1 cellular context compared by ENCODE assay signal in genomic region chr2:73370348-73370747, GRCh38.
TF ChIP-seq lines count a peak whose summit lies in the region.

No MANE protein-coding gene starts in this region.

TF ChIP-seq in K562, 482 proteins besides CTCF, POLR2A, EP300 and RAD21 (continued from another document):
- TF ChIP-seq E2F1 (CRISPR knock-in tag; IDR thresholded peaks at IDR 0.05) (no peak), ZZZ3 (IDR thresholded peaks at IDR 0.05) (no peak)
TF ChIP-seq in K562: peak in this region for 1.
